21 cellular contexts compared by ENCODE assay signal in the genomic region with DNA sequence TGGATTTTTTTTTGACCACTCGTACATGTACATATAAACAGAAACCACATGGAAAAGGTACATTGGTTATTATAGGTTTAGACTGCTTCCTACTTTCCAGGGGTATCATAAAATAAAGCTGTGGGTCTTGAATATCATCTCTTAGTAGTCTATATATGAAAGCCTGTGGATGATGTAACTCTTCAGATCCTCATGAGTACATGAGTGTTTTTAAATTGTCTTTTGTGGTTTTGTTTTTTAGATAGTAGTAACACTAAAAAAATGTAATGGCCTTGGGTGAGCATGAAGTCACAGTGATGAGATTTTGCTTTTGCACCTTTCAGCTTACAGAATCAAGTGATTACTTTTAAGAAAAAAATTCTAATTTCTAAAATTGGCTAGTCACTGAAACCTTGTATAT.
A peak's percentile ranks its signal among the peaks of the same experiment; 100 is the strongest.
DNase-seq lines count a peak whose midpoint lies in the region; ATAC-seq, FAIRE-seq and TF ChIP-seq lines count a peak whose summit lies in the region.
"Had no signal": no experiment of that assay in that cellular context is flagged by ENCODE, and none has a peak within 500 bp of the region (broad histone marks: within the 10 kb centered on the region; RNA-seq: fewer than 3 reads in every experiment).

No MANE protein-coding gene starts in this region.

- no peak for TF ChIP-seq POLR2A in H54 (IDR thresholded peaks at IDR 0.05; ENCODE audit: low read depth, low read length)

- H3K9me3 ChIP-seq in adipocyte (ENCODE audit: control insufficient read depth, low read length), result no peaks in the 10 kb centered on the region
- H3K9me3 ChIP-seq: Caco-2, HAP-1 had no signal

- H3K36me3 Mint-ChIP-seq in progenitor cell of endocrine pancreas (ENCODE audit: insufficient read depth), result peaks cover 40% of the 10 kb centered on the region

- H3K4me1 Mint-ChIP-seq in progenitor cell of endocrine pancreas (ENCODE audit: low read depth), result no peaks in the 10 kb centered on the region
- H3K4me1 Mint-ChIP-seq: memory B cell, neural crest cell had no signal

- H3K9ac ChIP-seq in adipocyte (ENCODE audit: low read length), result no peak overlapping the region

- no peak overlapping the region for H3K27ac Mint-ChIP-seq in progenitor cell of endocrine pancreas
- H3K27ac Mint-ChIP-seq: activated CD4-positive, alpha-beta memory T cell treated with anti-CD3 and anti-CD28 coated beads for 36 hours; memory B cell had no signal

- no peak overlapping the region for H3K4me3 Mint-ChIP-seq in progenitor cell of endocrine pancreas (ENCODE audit: low read depth)
- H3K4me3 Mint-ChIP-seq: activated CD4-positive, alpha-beta memory T cell treated with anti-CD3 and anti-CD28 coated beads for 36 hours; memory B cell; neural crest cell had no signal

- H3K4me3 ChIP-seq in adipocyte (ENCODE audit: low read length), result no peak overlapping the region
- H3K4me3 ChIP-seq: HAP-1, PC-9 had no signal

- H3K9me3 Mint-ChIP-seq in progenitor cell of endocrine pancreas (ENCODE audit: low read depth), result no peaks in the 10 kb centered on the region
- H3K9me3 Mint-ChIP-seq: activated CD4-positive, alpha-beta memory T cell treated with anti-CD3 and anti-CD28 coated beads for 36 hours; memory B cell; neural crest cell had no signal

- H3K36me3 ChIP-seq in adipocyte (ENCODE audit: control insufficient read depth, insufficient read depth, low read length, severe bottlenecking), result peaks cover 88% of the 10 kb centered on the region

- DNase-seq in AG08395 (ENCODE audit: low spot score), result peak; percentile 33
- DNase-seq in H54 (ENCODE audit: insufficient read length, low spot score), result no peak
- DNase-seq in adipocyte (ENCODE audit: low read depth), result peak; percentile 54
- DNase-seq in hepatic stellate cell (ENCODE audit: low spot score), result peak; percentile 11
- no peak for DNase-seq in HuH-7.5 (ENCODE audit: low spot score)
- no peak for DNase-seq in nucleus accumbens (lab: John Stamatoyannopoulos, UW)
- DNase-seq in progenitor cell of endocrine pancreas (ENCODE audit: low spot score, unreplicated experiment), result no peak
- DNase-seq: activated CD4-positive, alpha-beta memory T cell treated with anti-CD3 and anti-CD28 coated beads for 36 hours; amniotic stem cell; Caco-2; GDM1; islet precursor cell; NCI-H2029 treated with DMSO at 0.1 percent for 48 hours; NCI-H748 treated with DMSO at 0.1 percent for 48 hours; PC-9; right cardiac atrium had no signal

- FAIRE-seq in H54 (lab: Jason Lieb, UNC), result peak; percentile 78

- no peak for TF ChIP-seq CTCF in progenitor cell of endocrine pancreas (IDR thresholded peaks at IDR 0.05; ENCODE audit: unreplicated experiment)

- H3K27me3 Mint-ChIP-seq in progenitor cell of endocrine pancreas, result no peaks in the 10 kb centered on the region
- H3K27me3 Mint-ChIP-seq: activated CD4-positive, alpha-beta memory T cell treated with anti-CD3 and anti-CD28 coated beads for 36 hours; memory B cell had no signal

- no peaks in the 10 kb centered on the region for H3K27me3 ChIP-seq in adipocyte (replicated peaks; ENCODE audit: control insufficient read depth, insufficient read depth, low read length)

- no peak for ATAC-seq in HG02852 (IDR thresholded peaks at IDR 0.05; ENCODE audit: unreplicated experiment)
- ATAC-seq: right cardiac atrium, SK-N-SH treated with all-trans-retinoic acid at 6 μM for 48 hours had no signal

- peaks cover 5% of the 10 kb centered on the region for H3K4me1 ChIP-seq in adipocyte (ENCODE audit: control insufficient read depth, insufficient read depth, low read length)

Comparison
In these comparisons a context has a peak if more than half of its experiments do, and no peak if none do; other contexts are left out.
1. DNase-seq: peak in AG08395 (single experiment), adipocyte (single experiment) and hepatic stellate cell (single experiment); none in H54 (single experiment), HuH-7.5 (single experiment), nucleus accumbens (0 of 56) and progenitor cell of endocrine pancreas (single experiment).